Comparison of ENCODE assay signal across 44 cellular contexts in the genomic region with DNA sequence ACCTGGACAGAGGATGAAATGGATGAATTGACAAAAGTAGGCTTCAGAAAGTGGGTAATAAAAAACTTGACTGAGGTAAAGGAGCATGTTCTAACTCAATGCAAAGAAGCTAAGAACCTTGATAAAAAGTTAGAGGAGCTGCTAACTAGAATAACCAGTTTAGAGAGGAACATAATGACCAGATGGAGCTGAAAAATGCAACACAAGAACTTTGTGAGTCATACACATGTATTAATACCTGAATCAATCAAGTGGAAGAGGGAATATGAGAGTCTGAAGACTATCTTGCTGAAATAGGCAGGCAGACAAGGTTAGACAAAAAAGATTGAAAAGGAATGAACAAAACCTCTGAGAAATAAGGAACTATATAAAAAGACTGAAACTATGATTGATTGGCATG. TPM values are rescaled to one million over a fixed set of nuclear protein-coding genes. Genes with fewer than 3 reads are reported as not detected.
"Had no signal": no experiment of that assay in that cellular context is flagged by ENCODE, and none has a peak within 500 bp of the region (broad histone marks: within the 10 kb centered on the region; RNA-seq: fewer than 3 reads in every experiment).

No MANE protein-coding gene starts in this region.

- H3K4me1 ChIP-seq: adrenal gland, ascending aorta, body of pancreas, breast epithelium had no signal

- H3K4me1 Mint-ChIP-seq: activated naive CD4-positive, alpha-beta T cell treated with anti-CD3 and anti-CD28 coated beads, Interleukin-2, amount 10 ng/mL, durations not matched to agents 7 days and 5 days; activated naive CD4-positive, alpha-beta T cell treated with anti-CD3 and anti-CD28 coated beads, Interleukin-2, amount 50 U/mL, for 24 hours; activated naive CD8-positive, alpha-beta T cell treated with anti-CD3 and anti-CD28 coated beads for 36 hours; activated naive CD8-positive, alpha-beta T cell treated with anti-CD3 and anti-CD28 coated beads, Interleukin-2, amount 10 ng/mL, durations not matched to agents 7 days and 5 days; activated naive CD8-positive, alpha-beta T cell treated with anti-CD3 and anti-CD28 coated beads, Interleukin-2, amount 50 U/mL, for 24 hours; activated T-helper 17 cell treated with anti-CD3 and anti-CD28 coated beads, Interleukin-2, amount 50 U/mL, for 72 hours; brain; central memory CD8-positive, alpha-beta T cell had no signal

- ATAC-seq: activated naive CD4-positive, alpha-beta T cell treated with anti-CD3 and anti-CD28 coated beads, Interleukin-2, amount 50 U/mL, for 72 hours; activated naive CD8-positive, alpha-beta T cell treated with anti-CD3 and anti-CD28 coated beads, Interleukin-2, amount 50 U/mL, for 24 hours; activated T-cell treated with anti-CD3 and anti-CD28 coated beads, Interleukin-2, amount 50 U/mL, for 4 hours; activated T-cell treated with anti-CD3 and anti-CD28 coated beads, Interleukin-2, amount 50 U/mL, for 72 hours; activated T-helper 17 cell treated with anti-CD3 and anti-CD28 coated beads, Interleukin-2, amount 50 U/mL, for 72 hours; body of pancreas had no signal

- H3K27me3 Mint-ChIP-seq: activated naive CD8-positive, alpha-beta T cell; activated naive CD8-positive, alpha-beta T cell treated with anti-CD3 and anti-CD28 coated beads for 36 hours had no signal

- H3K9me3 ChIP-seq: adrenal gland, body of pancreas had no signal

- H3K27ac Mint-ChIP-seq: activated naive CD4-positive, alpha-beta T cell treated with anti-CD3 and anti-CD28 coated beads for 36 hours; activated naive CD4-positive, alpha-beta T cell treated with anti-CD3 and anti-CD28 coated beads, Interleukin-2, amount 10 ng/mL, durations not matched to agents 7 days and 5 days; activated naive CD4-positive, alpha-beta T cell treated with anti-CD3 and anti-CD28 coated beads, Interleukin-2, amount 50 U/mL, for 24 hours; activated naive CD4-positive, alpha-beta T cell treated with anti-CD3 and anti-CD28 coated beads, Interleukin-2, amount 50 U/mL, for 72 hours; activated naive CD8-positive, alpha-beta T cell; activated naive CD8-positive, alpha-beta T cell treated with anti-CD3 and anti-CD28 coated beads for 36 hours; activated naive CD8-positive, alpha-beta T cell treated with anti-CD3 and anti-CD28 coated beads, Interleukin-2, amount 10 ng/mL, durations not matched to agents 7 days and 5 days; activated naive CD8-positive, alpha-beta T cell treated with anti-CD3 and anti-CD28 coated beads, Interleukin-2, amount 50 U/mL, for 24 hours; activated T-cell treated with anti-CD3 and anti-CD28 coated beads, Interleukin-2, amount 50 U/mL, for 24 hours; activated T-cell treated with anti-CD3 and anti-CD28 coated beads, Interleukin-2, amount 50 U/mL, for 72 hours; activated T-helper 1 cell treated with anti-CD3 and anti-CD28 coated beads, Interleukin-12 subunit alpha, Interleukin-12 subunit beta, Interleukin-2, Interleukin-4 antibody, amounts not matched to agents 30 ng/mL and 10 ng/mL and 1 ng/mL, durations not matched to agents 14 hours and 24 hours and 36 hours; activated T-helper 17 cell treated with anti-CD3 and anti-CD28 coated beads, Interleukin-2, amount 50 U/mL, for 72 hours; activated T-helper 2 cell treated with anti-CD3 and anti-CD28 coated beads, Interferon-gamma antibody, Interleukin-2, Interleukin-4, amounts not matched to agents 10 μg/mL and 5 μg/mL and 100 μg/mL, durations not matched to agents 14 hours and 24 hours and 36 hours; brain had no signal

- FAIRE-seq: astrocyte had no signal

- H3K4me3 Mint-ChIP-seq: activated naive CD4-positive, alpha-beta T cell treated with anti-CD3 and anti-CD28 coated beads for 36 hours; activated naive CD4-positive, alpha-beta T cell treated with anti-CD3 and anti-CD28 coated beads, Interleukin-2, amount 10 ng/mL, durations not matched to agents 7 days and 5 days; activated naive CD4-positive, alpha-beta T cell treated with anti-CD3 and anti-CD28 coated beads, Interleukin-2, amount 50 U/mL, for 24 hours; activated naive CD8-positive, alpha-beta T cell; activated naive CD8-positive, alpha-beta T cell treated with anti-CD3 and anti-CD28 coated beads for 36 hours; activated naive CD8-positive, alpha-beta T cell treated with anti-CD3 and anti-CD28 coated beads, Interleukin-2, amount 10 ng/mL, durations not matched to agents 7 days and 5 days; activated naive CD8-positive, alpha-beta T cell treated with anti-CD3 and anti-CD28 coated beads, Interleukin-2, amount 50 U/mL, for 24 hours; activated T-cell treated with anti-CD3 and anti-CD28 coated beads, Interleukin-2, amount 50 U/mL, for 24 hours; activated T-cell treated with anti-CD3 and anti-CD28 coated beads, Interleukin-2, amount 50 U/mL, for 4 hours; activated T-cell treated with anti-CD3 and anti-CD28 coated beads, Interleukin-2, amount 50 U/mL, for 72 hours; activated T-helper 1 cell treated with anti-CD3 and anti-CD28 coated beads, Interleukin-12 subunit alpha, Interleukin-12 subunit beta, Interleukin-2, Interleukin-4 antibody, amounts not matched to agents 30 ng/mL and 10 ng/mL and 1 ng/mL, durations not matched to agents 14 hours and 24 hours and 36 hours; activated T-helper 17 cell treated with anti-CD3 and anti-CD28 coated beads, Interleukin-2, amount 50 U/mL, for 72 hours; brain; central memory CD8-positive, alpha-beta T cell had no signal

- H3K4me3 ChIP-seq: adrenal gland, ascending aorta, body of pancreas, breast epithelium, cardiac muscle cell had no signal

- H3K27me3 ChIP-seq: adrenal gland, ascending aorta, body of pancreas, brain microvascular endothelial cell, breast epithelium, cardiac muscle cell had no signal

- H3K36me3 Mint-ChIP-seq: activated naive CD4-positive, alpha-beta T cell treated with anti-CD3 and anti-CD28 coated beads, Interleukin-2, amount 10 ng/mL, durations not matched to agents 7 days and 5 days; activated naive CD8-positive, alpha-beta T cell treated with anti-CD3 and anti-CD28 coated beads for 36 hours; activated naive CD8-positive, alpha-beta T cell treated with anti-CD3 and anti-CD28 coated beads, Interleukin-2, amount 10 ng/mL, durations not matched to agents 7 days and 5 days; brain had no signal

- DNase-seq: activated effector memory CD4-positive, alpha-beta T cell treated with anti-CD3 and anti-CD28 coated beads, Interleukin-2, amount 50 U/mL, for 16 hours; activated effector memory CD4-positive, alpha-beta T cell treated with Interleukin-2 at 50 U/mL for 16 hours; activated gamma-delta T cell; activated gamma-delta T cell treated with Interleukin-2 at 50 U/mL for 16 hours; activated naive CD4-positive, alpha-beta T cell; activated naive CD4-positive, alpha-beta T cell treated with anti-CD3 and anti-CD28 coated beads for 36 hours; activated naive CD4-positive, alpha-beta T cell treated with anti-CD3 and anti-CD28 coated beads, Interleukin-2, amount 10 ng/mL, durations not matched to agents 7 days and 5 days; activated naive CD4-positive, alpha-beta T cell treated with anti-CD3 and anti-CD28 coated beads, Interleukin-2, amount 50 U/mL, for 16 hours; activated naive CD4-positive, alpha-beta T cell treated with Interleukin-2 at 50 U/mL for 16 hours; activated naive CD8-positive, alpha-beta T cell treated with anti-CD3 and anti-CD28 coated beads for 36 hours; activated naive CD8-positive, alpha-beta T cell treated with anti-CD3 and anti-CD28 coated beads, Interleukin-2, amount 10 ng/mL, durations not matched to agents 7 days and 5 days; activated naive CD8-positive, alpha-beta T cell treated with anti-CD3 and anti-CD28 coated beads, Interleukin-2, amount 50 U/mL, for 24 hours; activated T-cell treated with anti-CD3 and anti-CD28 coated beads for 4 hours; activated T-cell treated with anti-CD3 and anti-CD28 coated beads, Interleukin-2, amount 50 U/mL, for 1 hour; activated T-cell treated with anti-CD3 and anti-CD28 coated beads, Interleukin-2, amount 50 U/mL, for 24 hours; activated T-cell treated with anti-CD3 and anti-CD28 coated beads, Interleukin-2, amount 50 U/mL, for 4 hours; activated T-cell treated with anti-CD3 and anti-CD28 coated beads, Interleukin-2, amount 50 U/mL, for 48 hours; activated T-cell treated with anti-CD3 and anti-CD28 coated beads, Interleukin-2, amount 50 U/mL, for 72 hours; adrenal gland; amniotic stem cell; amygdala; anterior cingulate cortex; aorta; body of pancreas; brain microvascular endothelial cell; caudate nucleus; central memory CD4-positive, alpha-beta T cell; cerebellar nuclear complex had no signal

- H3K36me3 ChIP-seq: adrenal gland, ascending aorta, brain microvascular endothelial cell, breast epithelium, cardiac muscle cell had no signal

- H3K27ac ChIP-seq: adrenal gland, ascending aorta, body of pancreas, brain microvascular endothelial cell, breast epithelium, cardiac muscle cell had no signal

RNA-seq across cellular contexts. Expression of a gene that starts 47.9 kb away (rescaled TPM):
- total RNA-seq: activated naive CD4-positive, alpha-beta T cell treated with anti-CD3 and anti-CD28 coated beads for 36 hours; activated naive CD4-positive, alpha-beta T cell treated with anti-CD3 and anti-CD28 coated beads, Interleukin-2, amount 50 U/mL, for 72 hours; activated naive CD8-positive, alpha-beta T cell treated with anti-CD3 and anti-CD28 coated beads for 36 hours; activated naive CD8-positive, alpha-beta T cell treated with anti-CD3 and anti-CD28 coated beads, Interleukin-2, amount 10 ng/mL, durations not matched to agents 7 days and 5 days; activated T-cell treated with anti-CD3 and anti-CD28 coated beads, Interleukin-2, amount 50 U/mL, for 4 hours; activated T-cell treated with anti-CD3 and anti-CD28 coated beads, Interleukin-2, amount 50 U/mL, for 72 hours; activated T-helper 1 cell treated with anti-CD3 and anti-CD28 coated beads, Interleukin-12 subunit alpha, Interleukin-12 subunit beta, Interleukin-2, Interleukin-4 antibody, amounts not matched to agents 30 ng/mL and 10 ng/mL and 1 ng/mL, durations not matched to agents 14 hours and 24 hours and 36 hours; activated T-helper 17 cell treated with anti-CD3 and anti-CD28 coated beads, Interleukin-2, amount 50 U/mL, for 72 hours; activated T-helper 2 cell treated with anti-CD3 and anti-CD28 coated beads, Interferon-gamma antibody, Interleukin-2, Interleukin-4, amounts not matched to agents 10 μg/mL and 5 μg/mL and 100 μg/mL, durations not matched to agents 14 hours and 24 hours and 36 hours; adrenal gland; aorta; ascending aorta; astrocyte; breast epithelium; cardiac muscle cell; cardiac septum; cerebellum; chondrocyte had no signal
- polyA plus RNA-seq: adipose tissue, adrenal gland, aorta had no signal
